In genomic region chr11:126391970-126392637, GRCh38 we compare ENCODE assay signal across 9 cellular contexts. TPM values are rescaled to one million over a fixed set of nuclear protein-coding genes. Genes with fewer than 3 reads are reported as not detected.
A peak's percentile ranks its signal among the peaks of the same experiment; 100 is the strongest.
DNase-seq lines count a peak whose midpoint lies in the region; ATAC-seq, FAIRE-seq and TF ChIP-seq lines count a peak whose summit lies in the region.
"Had no signal": no experiment of that assay in that cellular context is flagged by ENCODE, and none has a peak within 500 bp of the region (broad histone marks: within the 10 kb centered on the region; RNA-seq: fewer than 3 reads in every experiment).

No MANE protein-coding gene starts in this region.

- H3K27me3 ChIP-seq in adrenal gland (no peaks in the 10 kb centered on the region), colonic mucosa (no peaks in the 10 kb centered on the region)
- no peaks in the 10 kb centered on the region for H3K27me3 ChIP-seq in CD8-positive, alpha-beta T cell (ENCODE audit: insufficient read depth, low read length)

- H3K9me3 ChIP-seq in adrenal gland (replicated peaks in 1 of 3): no peaks in the 10 kb centered on the region
- no peaks in the 10 kb centered on the region for H3K9me3 ChIP-seq in colonic mucosa
- H3K9me3 ChIP-seq in CD8-positive, alpha-beta T cell (ENCODE audit: low read length): no peaks in the 10 kb centered on the region
- no peaks in the 10 kb centered on the region for H3K9me3 ChIP-seq in kidney (ENCODE audit: control insufficient read depth in 1 of 2, low read length in 2 of 2)

- H3K27ac ChIP-seq in adrenal gland (peak overlapping the region in 4 of 5 donors; percentile 27 to 91 (median 82)), colonic mucosa (no peak overlapping the region), kidney (ENCODE audit: low read depth in 2 of 2, low read length in 2 of 2) (no peak overlapping the region)
- no peak overlapping the region for H3K27ac ChIP-seq in CD8-positive, alpha-beta T cell (ENCODE audit: low read depth, low read length)

- TF ChIP-seq CTCF in adrenal gland (IDR thresholded peaks at IDR 0.05) (peak in 4 of 6 experiments; percentile 10 to 38 (median 25)), colonic mucosa (IDR thresholded peaks at IDR 0.05) (no peak), kidney (IDR thresholded peaks at IDR 0.05; ENCODE audit: borderline replicate concordance, extremely low read depth, insufficient read depth) (no peak)
- TF ChIP-seq CTCF in CD8-positive, alpha-beta T cell (IDR thresholded peaks at IDR 0.05): no peak

- H3K4me1 ChIP-seq in adrenal gland (replicated peaks in 1 of 2): peaks cover 33 to 47% of the 10 kb centered on the region in 2 donors
- H3K4me1 ChIP-seq in colonic mucosa: peaks cover 9% of the 10 kb centered on the region
- no peaks in the 10 kb centered on the region for H3K4me1 ChIP-seq in CD8-positive, alpha-beta T cell (ENCODE audit: insufficient read depth, low read length)
- H3K4me1 ChIP-seq in kidney (ENCODE audit: control insufficient read depth in 1 of 2, insufficient read depth in 1 of 2, low read depth in 1 of 2, low read length in 2 of 2): peaks cover 0 to 5% of the 10 kb centered on the region in 2 donors

- 30 to 37% (median 31%) methylated on average over 7 to 8 of the region's 8 CpGs for WGBS in adrenal gland, 4 donors

- POLR2A ChIA-PET in CD8-positive, alpha-beta T cell (lab: Charles Lee): no interaction called here

- no peak for FAIRE-seq in kidney (lab: Jason Lieb, UNC)
- FAIRE-seq: endothelial cell of umbilical vein had no signal

- no peaks in the 10 kb centered on the region for H3K36me3 Mint-ChIP-seq in CD8-positive, alpha-beta T cell

- ATAC-seq in GM18873 (IDR thresholded peaks at IDR 0.05; ENCODE audit: low FRiP score, unreplicated experiment) (peak; percentile 64), HG03135 (IDR thresholded peaks at IDR 0.05; ENCODE audit: unreplicated experiment) (peak; percentile 74), left colon (peak; percentile 29)
- ATAC-seq in CD8-positive, alpha-beta T cell: no peak

- H3K9ac ChIP-seq in colonic mucosa (ENCODE audit: low read depth in 2 of 2, low read length in 2 of 2) (no peak overlapping the region), kidney (ENCODE audit: low read length in 2 of 2) (peak overlapping the region in 1 of 2 donors; percentile 56)

- no peak for TF ChIP-seq POLR2A in adrenal gland (IDR thresholded peaks at IDR 0.05)

- intact Hi-C loops in adrenal gland (cut with DNase I) (no loop called here), left colon (cut with DNase I, micrococcal nuclease) (no loop called here), colonic mucosa (cut with DNase I) (no loop called here), kidney (cut with DNase I) (no loop called here)
- intact Hi-C loops in CD8-positive, alpha-beta T cell (cut with DNase I, micrococcal nuclease): loop anchor here in 1 of 2 experiments (10.0 kb wide), 1 partner anchor 227 kb away; no protein-coding TSS in a partner anchor

- H3K4me1 Mint-ChIP-seq in CD8-positive, alpha-beta T cell (ENCODE audit: low read depth): peaks cover 2% of the 10 kb centered on the region

- no peak overlapping the region for H3K4me3 Mint-ChIP-seq in CD8-positive, alpha-beta T cell

- no peak overlapping the region for H3K27ac Mint-ChIP-seq in CD8-positive, alpha-beta T cell

- CTCF ChIA-PET in CD8-positive, alpha-beta T cell (lab: Charles Lee): interaction anchor here (1.2 kb wide), 1 partner anchor 89 kb away, joined by 3 read pairs; no protein-coding TSS in a partner anchor

- no peaks in the 10 kb centered on the region for H3K27me3 Mint-ChIP-seq in CD8-positive, alpha-beta T cell (ENCODE audit: low read depth)

- no peak overlapping the region for H3K4me3 ChIP-seq in adrenal gland
- H3K4me3 ChIP-seq in colonic mucosa: no peak overlapping the region
- H3K4me3 ChIP-seq in CD8-positive, alpha-beta T cell (ENCODE audit: low read depth, low read length): no peak overlapping the region
- H3K4me3 ChIP-seq in kidney (ENCODE audit: low read length in 2 of 2): no peak overlapping the region

- DNase-seq in adrenal gland: peak in 3 of 7 donors; percentile 53 to 72 (median 61)
- peak in 1 of 2 donors; percentile 28 for DNase-seq in left colon
- DNase-seq in cortex of kidney (lab: John Stamatoyannopoulos, UW): no peak
- no peak for DNase-seq in colonic mucosa
- DNase-seq in CD8-positive, alpha-beta T cell: no peak
- DNase-seq in kidney: no peak

- no peaks in the 10 kb centered on the region for H3K36me3 ChIP-seq in adrenal gland (replicated peaks in 1 of 2)
- H3K36me3 ChIP-seq in colonic mucosa: no peaks in the 10 kb centered on the region
- H3K36me3 ChIP-seq in CD8-positive, alpha-beta T cell (ENCODE audit: insufficient read depth, low read length): no peaks in the 10 kb centered on the region
- H3K36me3 ChIP-seq in kidney (ENCODE audit: control insufficient read depth in 1 of 2, insufficient read depth in 2 of 2, low read length in 2 of 2): no peaks in the 10 kb centered on the region

- H3K9me3 Mint-ChIP-seq in CD8-positive, alpha-beta T cell: no peaks in the 10 kb centered on the region

RNA-seq across cellular contexts. Expression of gene ST3GAL4, which starts 36.6 kb away (rescaled TPM):
- 100 to 1,000 TPM; 119 to 359 (median 144) TPM for total RNA-seq in adrenal gland
- 100 to 1,000 TPM; 210 to 265 (median 254) TPM for polyA plus RNA-seq in adrenal gland
- 100 to 1,000 TPM; 181 to 536 TPM for total RNA-seq in left colon
- 100 to 1,000 TPM; 123 to 304 TPM for total RNA-seq in colonic mucosa
- 1 to 10 TPM; 2.8 to 3.7 TPM for total RNA-seq in CD8-positive, alpha-beta T cell
- 27.4 TPM for total RNA-seq in kidney
- 72.8 TPM for polyA plus RNA-seq in kidney (ENCODE audit: insufficient read depth, low read depth, low replicate concordance)

Comparison
In these comparisons a context has a peak if more than half of its experiments do, and no peak if none do; other contexts are left out.
1. H3K27ac ChIP-seq: peak in adrenal gland (4 of 5); none in colonic mucosa (single experiment), CD8-positive, alpha-beta T cell (single experiment) and kidney (0 of 2).
2. CTCF ChIP-seq: peak in adrenal gland (4 of 6); none in colonic mucosa (single experiment), CD8-positive, alpha-beta T cell (single experiment) and kidney (single experiment).